In genomic region chr3:52532838-52533622, GRCh38 we compare ENCODE assay signal across 8 cellular contexts. TPM values are rescaled to one million over a fixed set of nuclear protein-coding genes. Genes with fewer than 3 reads are reported as not detected.
DNase-seq lines count a peak whose midpoint lies in the region; ATAC-seq and TF ChIP-seq lines count a peak whose summit lies in the region.

No MANE protein-coding gene starts in this region.

- TF ChIP-seq EP300 in tibial nerve (IDR thresholded peaks at IDR 0.05) = no peak

- DNase-seq in A673 (ENCODE audit: low spot score) (no peak), GM19240 (ENCODE audit: insufficient read length, low spot score) (peak; percentile 39), tibial nerve (ENCODE audit: low spot score in 2 of 2) (no peak), NCI-H1694 treated with DMSO at 0.1 percent for 48 hours (lab: John Stamatoyannopoulos, UW) (no peak), NCI-H1092 treated with DMSO at 0.1 percent for 48 hours (lab: John Stamatoyannopoulos, UW) (no peak)
- DNase-seq in effector memory CD8-positive, alpha-beta T cell = peak in 1 of 3 experiments; percentile 21

- no peak for TF ChIP-seq CTCF in A673 (conservative IDR thresholded peaks at IDR 0.05; ENCODE audit: low read depth, low read length)
- TF ChIP-seq CTCF in SU-DHL-6 (IDR thresholded peaks at IDR 0.05; ENCODE audit: insufficient read depth, low read length, poor library complexity, severe bottlenecking) = no peak
- TF ChIP-seq CTCF in tibial nerve (IDR thresholded peaks at IDR 0.05) = no peak

- H4K20me1 ChIP-seq in SU-DHL-6 (ENCODE audit: low read depth, low read length) = peaks cover 9% of the 10 kb centered on the region; the same call in 1 of the 2 replicates

- no peaks in the 10 kb centered on the region for H3K9me2 ChIP-seq in SU-DHL-6 (replicated peaks; ENCODE audit: insufficient read depth, low read length)

- POLR2A ChIA-PET in A673 (lab: Charles Lee; ENCODE audit: low non-redundant PET) = no interaction called here

- peak overlapping the region; percentile 93 for H3K4me2 ChIP-seq in SU-DHL-6 (ENCODE audit: low read depth, low read length, poor library complexity, severe bottlenecking)

- no peaks in the 10 kb centered on the region for H3K27me3 Mint-ChIP-seq in effector memory CD8-positive, alpha-beta T cell

- H3K36me3 Mint-ChIP-seq in effector memory CD8-positive, alpha-beta T cell (ENCODE audit: insufficient read depth) = peaks cover 22% of the 10 kb centered on the region

- H3K9me3 Mint-ChIP-seq in effector memory CD8-positive, alpha-beta T cell = no peaks in the 10 kb centered on the region

- no peaks in the 10 kb centered on the region for H3K36me3 ChIP-seq in A673 (ENCODE audit: insufficient read depth, low read length, poor library complexity, severe bottlenecking)
- no peaks in the 10 kb centered on the region for H3K36me3 ChIP-seq in SU-DHL-6 (ENCODE audit: low read length)
- peaks cover 23% of the 10 kb centered on the region for H3K36me3 ChIP-seq in mesodermal cell (ENCODE audit: control insufficient read depth, insufficient read depth, low read length)
- H3K36me3 ChIP-seq in tibial nerve = peaks cover 0 to 14% (median 0%) of the 10 kb centered on the region in 3 donors

- no peaks in the 10 kb centered on the region for H3K9me3 ChIP-seq in A673 (ENCODE audit: low read depth, low read length, poor library complexity, severe bottlenecking)
- H3K9me3 ChIP-seq in SU-DHL-6 (ENCODE audit: insufficient read depth, low read length) = no peaks in the 10 kb centered on the region
- no peaks in the 10 kb centered on the region for H3K9me3 ChIP-seq in mesodermal cell (ENCODE audit: control insufficient read depth, low read length)
- no peaks in the 10 kb centered on the region for H3K9me3 ChIP-seq in tibial nerve

- H3K4me1 ChIP-seq in A673 (ENCODE audit: insufficient read depth, low read length, poor library complexity, severe bottlenecking) (no peaks in the 10 kb centered on the region), mesodermal cell (ENCODE audit: control insufficient read depth, insufficient read depth, low read length, poor library complexity, severe bottlenecking) (peaks cover 9% of the 10 kb centered on the region), tibial nerve (peaks cover 0 to 70% (median 29%) of the 10 kb centered on the region in 4 donors)

- no peak overlapping the region for H2AFZ ChIP-seq in SU-DHL-6 (ENCODE audit: low read depth, low read length, severe bottlenecking)

- H3K4me1 Mint-ChIP-seq in effector memory CD8-positive, alpha-beta T cell (ENCODE audit: low read depth in 2 of 2) = peaks cover 18 to 36% of the 10 kb centered on the region in 2 donors

- BruUV-seq in A673 (replicated peaks; lab: Mats Ljungman, UMichigan) = no TSS peak

- peaks cover 21% of the 10 kb centered on the region for H3F3A ChIP-seq in SU-DHL-6 (ENCODE audit: insufficient read depth)

- intact Hi-C loops in A673 (cut with micrococcal nuclease; ENCODE audit: unreplicated experiment) = no loop called here

- CTCF ChIA-PET in A673 (lab: Charles Lee) = no interaction called here

- no peak for ATAC-seq in effector memory CD8-positive, alpha-beta T cell (replicated peaks)

- peak overlapping the region; percentile 93 for H3K9ac ChIP-seq in SU-DHL-6 (ENCODE audit: low read length)

- no peaks in the 10 kb centered on the region for H3K27me3 ChIP-seq in A673 (replicated peaks; ENCODE audit: insufficient read depth, low read depth, low read length, poor library complexity)
- H3K27me3 ChIP-seq in SU-DHL-6 (ENCODE audit: low read length) = no peaks in the 10 kb centered on the region
- H3K27me3 ChIP-seq in tibial nerve = no peaks in the 10 kb centered on the region

- H3K79me2 ChIP-seq in SU-DHL-6 (ENCODE audit: insufficient read depth, low read length) = peaks cover 61% of the 10 kb centered on the region

- peak overlapping the region; percentile 62 to 91 for H3K27ac Mint-ChIP-seq in effector memory CD8-positive, alpha-beta T cell

- WGBS in mesodermal cell (ENCODE audit: insufficient coverage in 2 of 2), 2 experiments = 0 to 1% methylated on average over 66 to 72 of the region's 78 CpGs
- 4 to 6% methylated on average over 29 of the region's 78 CpGs for WGBS in tibial nerve, 2 donors

- TF ChIP-seq POLR2A in tibial nerve (IDR thresholded peaks at IDR 0.05) = no peak

- peak overlapping the region; percentile 60 for H3K4me3 ChIP-seq in A673 (ENCODE audit: low read depth, low read length, poor library complexity, severe bottlenecking)
- H3K4me3 ChIP-seq in SU-DHL-6 (ENCODE audit: insufficient read depth, low read length, poor library complexity, severe bottlenecking) = peak overlapping the region; percentile 82
- H3K4me3 ChIP-seq in mesodermal cell (ENCODE audit: extremely low read depth, insufficient read depth, low read length, poor library complexity, severe bottlenecking) = peak overlapping the region; percentile 80
- H3K4me3 ChIP-seq in tibial nerve = peak overlapping the region; percentile 58 to 98 (median 77)

- H3K27ac ChIP-seq in A673 (ENCODE audit: low read depth, low read length, poor library complexity, severe bottlenecking) (peak overlapping the region; percentile 67), SU-DHL-6 (ENCODE audit: low read depth, low read length) (peak overlapping the region; percentile 64), mesodermal cell (ENCODE audit: low read depth, low read length, severe bottlenecking) (peak overlapping the region; percentile 73), tibial nerve (peak overlapping the region; percentile 55 to 89 (median 76))

- H3K4me3 Mint-ChIP-seq in effector memory CD8-positive, alpha-beta T cell = peak overlapping the region; percentile 74 to 86

RNA-seq across cellular contexts. Expression of gene NT5DC2, which starts 0.6 kb away (rescaled TPM):
- total RNA-seq in A673 (2021) = 108 and 147 TPM in 2 replicates
- polyA plus RNA-seq in mesodermal cell (2013, experiment 1 of 2) = 292 TPM
- 250 TPM for polyA plus RNA-seq in mesodermal cell (2013, experiment 2 of 2)
- 100 to 1,000 TPM in 2 of 4 donors, 10 to 100 TPM in 2; 71.1 to 133 (median 94.2) TPM for total RNA-seq in tibial nerve

RNA-seq across cellular contexts. Expression of gene UQCC5, which starts 3.4 kb away (rescaled TPM):
- total RNA-seq in A673 (2021) (10.3 and 14.4 TPM in 2 replicates), tibial nerve (10 to 100 TPM in 2 of 4 donors, 1 to 10 TPM in 2; 1.2 to 23.9 (median 9.5) TPM)
- 40.7 TPM for polyA plus RNA-seq in mesodermal cell (2013, experiment 1 of 2)
- 32.5 TPM for polyA plus RNA-seq in mesodermal cell (2013, experiment 2 of 2)

RNA-seq across cellular contexts. Expression of gene STAB1, which starts 37.9 kb away (rescaled TPM):
- 0.41 TPM in 1 of 2 replicates, not detected in the other for total RNA-seq in A673 (2021)
- polyA plus RNA-seq in mesodermal cell (2013, experiment 1 of 2) = 14.5 TPM
- 8.7 TPM for polyA plus RNA-seq in mesodermal cell (2013, experiment 2 of 2)
- total RNA-seq in tibial nerve = 100 to 1,000 TPM; 167 to 527 (median 264) TPM

Comparison
In these comparisons a context has a peak if more than half of its experiments do, and no peak if none do; other contexts are left out.
1. RNA of gene STAB1, which starts 37.9 kb away (total RNA-seq): 167 to 527 TPM in tibial nerve; 0.41 TPM in A673; every median in the first group is over 100 times any median in the second.
2. Peak in every context shown above with its lines, with median percentiles within 50 percentile points of each other: H3K27ac ChIP-seq and H3K4me3 ChIP-seq.